Comparison of ENCODE assay signal across 8 cellular contexts in genomic region chr3:155854147-155854940, GRCh38. TPM values are rescaled to one million over a fixed set of nuclear protein-coding genes. Genes with fewer than 3 reads are reported as not detected.
A peak's percentile ranks its signal among the peaks of the same experiment; 100 is the strongest.
DNase-seq lines count a peak whose midpoint lies in the region; ATAC-seq and TF ChIP-seq lines count a peak whose summit lies in the region.

Gene SLC33A1, minus strand, starts transcription at chr3:155854427. Its CDS starts 430 bp downstream, at chr3:155853997.

- peaks cover 2% of the 10 kb centered on the region for H3K27me3 Mint-ChIP-seq in activated CD4-positive, alpha-beta T cell treated with anti-CD3 and anti-CD28 coated beads, Interleukin-2, amount 10 ng/mL, durations not matched to agents 24 days and 14 days

- H3K4me1 Mint-ChIP-seq in activated CD4-positive, alpha-beta T cell treated with anti-CD3 and anti-CD28 coated beads, Interleukin-2, amount 10 ng/mL, durations not matched to agents 24 days and 14 days: peaks cover 31% of the 10 kb centered on the region

- H3K4me3 Mint-ChIP-seq in activated CD4-positive, alpha-beta T cell treated with anti-CD3 and anti-CD28 coated beads, Interleukin-2, amount 10 ng/mL, durations not matched to agents 24 days and 14 days: peak within 1 kb of the TSS; percentile 97

- CTCF ChIA-PET in BJ (lab: Yijun Ruan, JAX): interaction anchor here (0.8 to 4.2 kb wide), 3 partner anchors 11 to 48 kb away, joined by 3 to 21 read pairs (median 3); partner anchors contain the start of gene C3orf33

- H3K9me3 Mint-ChIP-seq in activated CD4-positive, alpha-beta T cell treated with anti-CD3 and anti-CD28 coated beads, Interleukin-2, amount 10 ng/mL, durations not matched to agents 24 days and 14 days: no peaks in the 10 kb centered on the region

- H3K9me3 ChIP-seq in colonic mucosa: no peaks in the 10 kb centered on the region

- H3K27ac Mint-ChIP-seq in activated CD4-positive, alpha-beta T cell treated with anti-CD3 and anti-CD28 coated beads, Interleukin-2, amount 10 ng/mL, durations not matched to agents 24 days and 14 days: peak within 1 kb of the TSS; percentile 98

- H3K4me1 ChIP-seq in colonic mucosa: peaks cover 19% of the 10 kb centered on the region

- POLR2A ChIA-PET in BJ (lab: Charles Lee): no interaction called here

- peak within 1 kb of the TSS; percentile 87 to 98 for H3K9ac ChIP-seq in colonic mucosa (ENCODE audit: low read depth in 2 of 2, low read length in 2 of 2)

- H3K27ac ChIP-seq in colonic mucosa: peak within 1 kb of the TSS; percentile 98

- TF ChIP-seq CTCF in BJ (IDR thresholded peaks at IDR 0.05; ENCODE audit: insufficient read depth, low read depth, low read length) (no peak), colonic mucosa (IDR thresholded peaks at IDR 0.05) (no peak)

- no peaks in the 10 kb centered on the region for H3K36me3 ChIP-seq in BJ (ENCODE audit: control insufficient read depth, insufficient read depth, low read length)
- no peaks in the 10 kb centered on the region for H3K36me3 ChIP-seq in colonic mucosa

- DNase-seq in BJ (ENCODE audit: low read depth): peak; percentile 97
- DNase-seq in NCI-H526 treated with DMSO at 0.1 percent for 48 hours (lab: John Stamatoyannopoulos, UW): peak; percentile 97
- DNase-seq in activated CD4-positive, alpha-beta T cell treated with anti-CD3 and anti-CD28 coated beads, Interleukin-2, amount 10 ng/mL, durations not matched to agents 24 days and 14 days: peak; percentile 99
- DNase-seq in colonic mucosa: peak; percentile 99
- DNase-seq in kidney tubule cell (ENCODE audit: low spot score): peak; percentile 99
- peak; percentile 91 to 97 (median 94) for DNase-seq in stimulated activated CD4-positive, alpha-beta T cell treated with anti-CD3 and anti-CD28 coated beads, Interleukin-1b, Interleukin-23, amount 100 ng/mL, for 24 hours (ENCODE audit: low read depth in 4 of 4, low spot score in 1 of 4)

- H3K4me3 ChIP-seq in BJ (ENCODE audit: low read depth, low read length) (peak within 1 kb of the TSS; percentile 86), colonic mucosa (peak within 1 kb of the TSS; percentile 96)

- intact Hi-C loops in activated CD4-positive, alpha-beta T cell treated with anti-CD3 and anti-CD28 coated beads, Interleukin-2, amount 10 ng/mL, durations not matched to agents 24 days and 14 days (cut with micrococcal nuclease): loop anchor here (1.0 to 10.0 kb wide), 10 partner anchors 8 to 1530 kb away; partner anchors contain the start of genes C3orf33, CCNL1, DHX36 and GMPS
- intact Hi-C loops in colonic mucosa (cut with DNase I): loop anchor here (10.0 kb wide), 1 partner anchor 110 kb away; the partner anchor contains the start of gene PLCH1

- H3K27me3 ChIP-seq in BJ (ENCODE audit: control insufficient read depth, insufficient read depth, low read length) (no peaks in the 10 kb centered on the region), colonic mucosa (no peaks in the 10 kb centered on the region)

- ATAC-seq in GM19324 (IDR thresholded peaks at IDR 0.05; ENCODE audit: low FRiP score, unreplicated experiment): peak; percentile 98
- peak; percentile 93 for ATAC-seq in HG03469 (IDR thresholded peaks at IDR 0.05; ENCODE audit: unreplicated experiment)

- H3K36me3 Mint-ChIP-seq in activated CD4-positive, alpha-beta T cell treated with anti-CD3 and anti-CD28 coated beads, Interleukin-2, amount 10 ng/mL, durations not matched to agents 24 days and 14 days (ENCODE audit: low read depth): peaks cover 35% of the 10 kb centered on the region

RNA-seq across cellular contexts. Expression of gene SLC33A1, which starts in this region (rescaled TPM):
- 20.6 and 26.5 TPM in 2 replicates for polyA plus RNA-seq in BJ (2011; rRNA removed)
- 16.8 and 24.0 TPM in 2 replicates for polyA minus RNA-seq in BJ (2011; rRNA and poly(A)+ RNA removed)
- 27.4 and 28.0 TPM in 2 replicates for total RNA-seq in activated CD4-positive, alpha-beta T cell treated with anti-CD3 and anti-CD28 coated beads, Interleukin-2, amount 10 ng/mL, durations not matched to agents 24 days and 14 days
- total RNA-seq in colonic mucosa: 10 to 100 TPM; 29.4 to 30.9 TPM

Comparison
In these comparisons a context has a peak if more than half of its experiments do, and no peak if none do; other contexts are left out.
1. Peak in every context shown above with its lines: DNase-seq, ATAC-seq, H3K4me3 ChIP-seq and H3K27ac ChIP-seq.